In the genomic region with DNA sequence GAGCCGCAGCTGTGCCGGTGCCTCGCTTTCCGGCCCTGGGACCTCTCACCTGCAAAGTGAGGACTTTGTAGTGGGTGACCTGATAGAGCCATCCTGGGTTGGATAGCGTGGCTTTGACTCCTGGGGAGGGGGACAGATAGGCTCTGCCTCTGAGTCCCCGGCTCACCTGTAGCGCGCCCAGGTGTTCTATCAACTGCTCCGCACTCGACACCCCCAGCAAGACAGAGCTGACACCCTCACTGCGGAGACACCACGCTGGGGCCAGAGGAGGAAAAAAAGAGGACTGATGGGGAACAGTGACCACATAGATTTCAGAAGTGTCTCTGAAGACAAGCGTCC, we compare ENCODE assay signal across 9 cellular contexts. TPM values are rescaled to one million over a fixed set of nuclear protein-coding genes. Genes with fewer than 3 reads are reported as not detected.
DNase-seq lines count a peak whose midpoint lies in the region; ATAC-seq, FAIRE-seq and TF ChIP-seq lines count a peak whose summit lies in the region.
"Had no signal": no experiment of that assay in that cellular context is flagged by ENCODE, and none has a peak within 500 bp of the region (broad histone marks: within the 10 kb centered on the region; RNA-seq: fewer than 3 reads in every experiment).

No MANE protein-coding gene starts in this region.

- H3K4me3 ChIP-seq in bronchial epithelial cell (ENCODE audit: low read depth, low read length): peak overlapping the region; percentile 34
- H3K4me3 ChIP-seq in thymus (ENCODE audit: low read length): peak overlapping the region; percentile 55

- no peak overlapping the region for H3K27ac Mint-ChIP-seq in activated T-cell treated with anti-CD3 and anti-CD28 coated beads, Interleukin-2, amount 50 U/mL, for 24 hours
- H3K27ac Mint-ChIP-seq in memory B cell: no peak overlapping the region

- 83% methylated on average over 13 of the region's 13 CpGs for WGBS in thymus

- H3K36me3 ChIP-seq in bronchial epithelial cell (ENCODE audit: control insufficient read depth, insufficient read depth, low read length) (peaks cover 1% of the 10 kb centered on the region), thymus (ENCODE audit: control insufficient read depth, insufficient read depth) (peaks cover 12% of the 10 kb centered on the region)

- no peak for ATAC-seq in memory B cell (ENCODE audit: low read depth)

- no peak for FAIRE-seq in bronchial epithelial cell (lab: Jason Lieb, UNC)

- H3K27me3 ChIP-seq in bronchial epithelial cell (ENCODE audit: control insufficient read depth, insufficient read depth, low read length) (no peaks in the 10 kb centered on the region), thymus (ENCODE audit: control insufficient read depth, insufficient read depth) (no peaks in the 10 kb centered on the region)

- no peak for DNase-seq in activated T-cell treated with anti-CD3 and anti-CD28 coated beads, Interleukin-2, amount 50 U/mL, for 24 hours
- DNase-seq in activated T-cell treated with anti-CD3 and anti-CD28 coated beads, Interleukin-2, amount 50 U/mL, for 1 hour: no peak
- DNase-seq in bronchial epithelial cell (ENCODE audit: low read depth): no peak
- DNase-seq in memory B cell (ENCODE audit: low spot score in 2 of 2): no peak
- no peak for DNase-seq in stimulated activated CD8-positive, alpha-beta memory T cell treated with anti-CD3 and anti-CD28 coated beads, Interleukin-4, amount 100 ng/mL, for 48 hours
- no peak for DNase-seq in RPMI8226
- no peak for DNase-seq in NCI-H526 treated with DMSO at 0.1 percent for 48 hours (lab: John Stamatoyannopoulos, UW)

- H3K27me3 Mint-ChIP-seq in activated T-cell treated with anti-CD3 and anti-CD28 coated beads, Interleukin-2, amount 50 U/mL, for 24 hours: no peaks in the 10 kb centered on the region
- no peaks in the 10 kb centered on the region for H3K27me3 Mint-ChIP-seq in memory B cell

- peaks cover 10% of the 10 kb centered on the region for H3K4me1 ChIP-seq in thymus (ENCODE audit: control insufficient read depth, insufficient read depth, low read length)

- H3K9me3 Mint-ChIP-seq in activated T-cell treated with anti-CD3 and anti-CD28 coated beads, Interleukin-2, amount 50 U/mL, for 24 hours: no peaks in the 10 kb centered on the region
- H3K9me3 Mint-ChIP-seq in memory B cell: no peaks in the 10 kb centered on the region

- H3K9me3 ChIP-seq in thymus (ENCODE audit: control insufficient read depth): no peaks in the 10 kb centered on the region

- H3K36me3 Mint-ChIP-seq in activated T-cell treated with anti-CD3 and anti-CD28 coated beads, Interleukin-2, amount 50 U/mL, for 24 hours (ENCODE audit: low read depth): peaks cover 38% of the 10 kb centered on the region
- peaks cover 2% of the 10 kb centered on the region for H3K36me3 Mint-ChIP-seq in memory B cell

- H3K4me1 Mint-ChIP-seq in activated T-cell treated with anti-CD3 and anti-CD28 coated beads, Interleukin-2, amount 50 U/mL, for 24 hours (ENCODE audit: low read depth): peaks cover 18% of the 10 kb centered on the region
- H3K4me1 Mint-ChIP-seq in memory B cell: peaks cover 5% of the 10 kb centered on the region

- TF ChIP-seq CTCF in bronchial epithelial cell (IDR thresholded peaks at IDR 0.05; ENCODE audit: insufficient read depth, low read length, severe bottlenecking): no peak

- H3K4me3 Mint-ChIP-seq in activated T-cell treated with anti-CD3 and anti-CD28 coated beads, Interleukin-2, amount 50 U/mL, for 24 hours: peak overlapping the region; percentile 70
- peak overlapping the region; percentile 80 for H3K4me3 Mint-ChIP-seq in memory B cell

- peak overlapping the region; percentile 80 for H3K27ac ChIP-seq in thymus (ENCODE audit: low read depth)
- H3K27ac ChIP-seq: C4-2B had no signal

RNA-seq across cellular contexts. Expression of gene KCNAB3, which starts 6.4 kb away (rescaled TPM):
- 0.79 and 0.90 TPM in 2 replicates for total RNA-seq in bronchial epithelial cell
- polyA plus RNA-seq in thymus: 8.9 TPM

RNA-seq across cellular contexts. Expression of gene RNF227, which starts 7.2 kb away (rescaled TPM):
- total RNA-seq in bronchial epithelial cell: 7.8 and 8.2 TPM in 2 replicates
- 5.8 TPM for polyA plus RNA-seq in thymus

RNA-seq across cellular contexts. Expression of gene TRAPPC1, which starts 8.5 kb away (rescaled TPM):
- total RNA-seq in bronchial epithelial cell: 16.8 and 27.9 TPM in 2 replicates
- polyA plus RNA-seq in thymus: 137 TPM

RNA-seq across cellular contexts. Expression of gene CNTROB, which starts 8.7 kb away (rescaled TPM):
- total RNA-seq in bronchial epithelial cell: 8.2 and 12.2 TPM in 2 replicates
- 39.0 TPM for polyA plus RNA-seq in thymus

RNA-seq across cellular contexts. Expression of gene CHD3, which starts 34.7 kb away (rescaled TPM):
- 41.3 and 98.2 TPM in 2 replicates for total RNA-seq in bronchial epithelial cell
- polyA plus RNA-seq in thymus: 119 TPM
